8 cellular contexts compared by ENCODE assay signal in the genomic region with DNA sequence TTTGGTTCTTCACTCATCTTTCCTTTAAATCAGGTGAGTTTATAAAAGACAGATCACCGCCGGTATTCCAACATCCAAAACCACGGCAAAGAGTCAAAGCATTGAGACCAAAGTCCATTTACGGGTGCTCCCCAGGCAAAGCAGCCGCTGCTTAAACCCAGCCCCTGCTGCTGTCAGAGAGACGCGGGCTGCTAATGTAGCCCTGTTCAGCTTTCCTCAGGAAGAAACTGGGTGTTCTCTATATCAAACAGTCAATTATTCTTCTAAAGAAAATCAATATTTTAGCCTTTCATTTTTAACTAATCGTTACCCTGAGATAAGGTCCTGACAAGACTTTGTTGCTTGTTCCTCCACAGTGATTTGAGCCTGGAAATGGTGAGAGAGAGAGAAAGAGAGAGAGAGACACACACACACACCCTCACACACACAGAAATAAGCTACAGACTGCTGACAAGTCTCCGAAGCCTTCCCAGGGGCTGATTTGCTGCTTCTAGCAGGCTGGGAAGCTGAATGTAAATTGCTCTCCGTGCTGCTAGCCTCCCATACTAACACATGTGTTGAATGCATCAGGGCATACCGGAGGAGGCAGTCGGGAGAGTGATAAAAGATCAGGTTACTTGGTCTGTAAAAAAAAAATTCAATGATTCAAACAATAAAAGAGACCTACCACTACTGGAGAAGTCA.
DNase-seq lines count a peak whose midpoint lies in the region; ATAC-seq and TF ChIP-seq lines count a peak whose summit lies in the region.

No MANE protein-coding gene starts in this region.

- H3K4me3 Mint-ChIP-seq in activated CD8-positive, alpha-beta memory T cell treated with anti-CD3 and anti-CD28 coated beads, Interleukin-2, amount 10 ng/mL, durations not matched to agents 7 days and 5 days: peak overlapping the region; percentile 71
- H3K4me3 Mint-ChIP-seq in naive thymus-derived CD4-positive, alpha-beta T cell: peak overlapping the region; percentile 42 to 87 (median 75)

- no peaks in the 10 kb centered on the region for H3K27me3 ChIP-seq in naive thymus-derived CD4-positive, alpha-beta T cell (ENCODE audit: control insufficient read depth in 2 of 2, insufficient read depth in 2 of 2, low read length in 2 of 2)
- H3K27me3 ChIP-seq in WERI-Rb-1 (ENCODE audit: insufficient read depth, low read depth, severe bottlenecking): no peaks in the 10 kb centered on the region

- H3K4me1 Mint-ChIP-seq in activated CD8-positive, alpha-beta memory T cell treated with anti-CD3 and anti-CD28 coated beads, Interleukin-2, amount 10 ng/mL, durations not matched to agents 7 days and 5 days: peaks cover 13% of the 10 kb centered on the region
- peaks cover 25 to 65% (median 57%) of the 10 kb centered on the region in 7 donors for H3K4me1 Mint-ChIP-seq in naive thymus-derived CD4-positive, alpha-beta T cell

- peak; percentile 29 for DNase-seq in EL
- peak; percentile 52 for DNase-seq in LNCaP clone FGC (ENCODE audit: low read depth)
- DNase-seq in activated CD8-positive, alpha-beta memory T cell treated with anti-CD3 and anti-CD28 coated beads, Interleukin-2, amount 10 ng/mL, durations not matched to agents 7 days and 5 days: no peak
- DNase-seq in fibroblast of mammary gland (ENCODE audit: low read depth): peak; percentile 41
- DNase-seq in naive thymus-derived CD4-positive, alpha-beta T cell: peak in 4 of 9 donors; percentile 4 to 36 (median 22)
- DNase-seq in WERI-Rb-1: no peak

- POLR2A ChIA-PET in naive thymus-derived CD4-positive, alpha-beta T cell (lab: Charles Lee): no interaction called here

- CTCF ChIA-PET in activated CD8-positive, alpha-beta memory T cell treated with anti-CD3 and anti-CD28 coated beads, Interleukin-2, amount 10 ng/mL, durations not matched to agents 7 days and 5 days (lab: Charles Lee): no interaction called here
- CTCF ChIA-PET in naive thymus-derived CD4-positive, alpha-beta T cell (lab: Charles Lee): no interaction called here

- TF ChIP-seq CTCF in LNCaP clone FGC (IDR thresholded peaks at IDR 0.05; ENCODE audit: control insufficient read depth, extremely low read depth, insufficient read depth) (no peak), fibroblast of mammary gland (conservative IDR thresholded peaks at IDR 0.05; ENCODE audit: control insufficient read depth, insufficient read depth, low read depth, low read length) (no peak), WERI-Rb-1 (IDR thresholded peaks at IDR 0.05; ENCODE audit: low read depth, low read length) (no peak)

- H3K4me1 ChIP-seq in naive thymus-derived CD4-positive, alpha-beta T cell (ENCODE audit: control insufficient read depth in 2 of 2, insufficient read depth in 2 of 2, low read length in 2 of 2): peaks cover 0 to 5% of the 10 kb centered on the region in 2 donors

- no peak overlapping the region for H3K27ac ChIP-seq in naive thymus-derived CD4-positive, alpha-beta T cell (ENCODE audit: low read depth, low read length)
- H3K27ac ChIP-seq in temporal lobe (ENCODE audit: low read depth, low read length) (peak overlapping the region; percentile 84), WERI-Rb-1 (no peak overlapping the region)

- H3K9me3 ChIP-seq in naive thymus-derived CD4-positive, alpha-beta T cell (ENCODE audit: control insufficient read depth in 2 of 3, low read length in 3 of 3): no peaks in the 10 kb centered on the region
- no peaks in the 10 kb centered on the region for H3K9me3 ChIP-seq in WERI-Rb-1 (ENCODE audit: severe bottlenecking)

- peaks cover 2% of the 10 kb centered on the region for H3K36me3 Mint-ChIP-seq in activated CD8-positive, alpha-beta memory T cell treated with anti-CD3 and anti-CD28 coated beads, Interleukin-2, amount 10 ng/mL, durations not matched to agents 7 days and 5 days
- H3K36me3 Mint-ChIP-seq in naive thymus-derived CD4-positive, alpha-beta T cell: peaks cover 10 to 32% (median 21%) of the 10 kb centered on the region in 5 donors

- H3K36me3 ChIP-seq in naive thymus-derived CD4-positive, alpha-beta T cell (ENCODE audit: control insufficient read depth in 2 of 3, insufficient read depth in 3 of 3, low read length in 3 of 3): no peaks in the 10 kb centered on the region
- no peaks in the 10 kb centered on the region for H3K36me3 ChIP-seq in WERI-Rb-1

- H3K9me3 Mint-ChIP-seq in activated CD8-positive, alpha-beta memory T cell treated with anti-CD3 and anti-CD28 coated beads, Interleukin-2, amount 10 ng/mL, durations not matched to agents 7 days and 5 days (ENCODE audit: low read depth): peaks cover 1% of the 10 kb centered on the region
- peaks cover under 1 to 16% (median 5%) of the 10 kb centered on the region in 11 donors for H3K9me3 Mint-ChIP-seq in naive thymus-derived CD4-positive, alpha-beta T cell

- H3K4me3 ChIP-seq in LNCaP clone FGC (ENCODE audit: low read depth, low read length) (peak overlapping the region; percentile 37), fibroblast of mammary gland (ENCODE audit: control insufficient read depth, low read depth, low read length) (peak overlapping the region; percentile 13), WERI-Rb-1 (ENCODE audit: low read depth, low read length) (no peak overlapping the region)
- no peak overlapping the region for H3K4me3 ChIP-seq in naive thymus-derived CD4-positive, alpha-beta T cell (ENCODE audit: low read length)

- H3K27ac Mint-ChIP-seq in activated CD8-positive, alpha-beta memory T cell treated with anti-CD3 and anti-CD28 coated beads, Interleukin-2, amount 10 ng/mL, durations not matched to agents 7 days and 5 days: peak overlapping the region; percentile 82
- H3K27ac Mint-ChIP-seq in naive thymus-derived CD4-positive, alpha-beta T cell: peak overlapping the region; percentile 16 to 89 (median 62)

- intact Hi-C loops in naive thymus-derived CD4-positive, alpha-beta T cell (cut with micrococcal nuclease): loop anchor here in 1 of 2 donors (2.0 to 5.0 kb wide), 3 partner anchors 22 to 160 kb away; no protein-coding TSS in a partner anchor

- H3K27me3 Mint-ChIP-seq in activated CD8-positive, alpha-beta memory T cell treated with anti-CD3 and anti-CD28 coated beads, Interleukin-2, amount 10 ng/mL, durations not matched to agents 7 days and 5 days: peaks cover 10% of the 10 kb centered on the region
- no peaks in the 10 kb centered on the region for H3K27me3 Mint-ChIP-seq in naive thymus-derived CD4-positive, alpha-beta T cell

- peak; percentile 56 for ATAC-seq in activated CD8-positive, alpha-beta memory T cell treated with anti-CD3 and anti-CD28 coated beads, Interleukin-2, amount 10 ng/mL, durations not matched to agents 7 days and 5 days
- ATAC-seq in naive thymus-derived CD4-positive, alpha-beta T cell: peak; percentile 61
- no peak for ATAC-seq in HG03039 (IDR thresholded peaks at IDR 0.05; ENCODE audit: unreplicated experiment)

Comparison
In these comparisons a context has a peak if more than half of its experiments do, and no peak if none do; other contexts are left out.
1. DNase-seq: peak in EL (single experiment), LNCaP clone FGC (single experiment) and fibroblast of mammary gland (single experiment); none in activated CD8-positive, alpha-beta memory T cell treated with anti-CD3 and anti-CD28 coated beads, Interleukin-2, amount 10 ng/mL, durations not matched to agents 7 days and 5 days (single experiment) and WERI-Rb-1 (single experiment).
2. H3K4me3 ChIP-seq: peak in LNCaP clone FGC (single experiment) and fibroblast of mammary gland (single experiment); none in naive thymus-derived CD4-positive, alpha-beta T cell (single experiment) and WERI-Rb-1 (single experiment).